In the genomic region with DNA sequence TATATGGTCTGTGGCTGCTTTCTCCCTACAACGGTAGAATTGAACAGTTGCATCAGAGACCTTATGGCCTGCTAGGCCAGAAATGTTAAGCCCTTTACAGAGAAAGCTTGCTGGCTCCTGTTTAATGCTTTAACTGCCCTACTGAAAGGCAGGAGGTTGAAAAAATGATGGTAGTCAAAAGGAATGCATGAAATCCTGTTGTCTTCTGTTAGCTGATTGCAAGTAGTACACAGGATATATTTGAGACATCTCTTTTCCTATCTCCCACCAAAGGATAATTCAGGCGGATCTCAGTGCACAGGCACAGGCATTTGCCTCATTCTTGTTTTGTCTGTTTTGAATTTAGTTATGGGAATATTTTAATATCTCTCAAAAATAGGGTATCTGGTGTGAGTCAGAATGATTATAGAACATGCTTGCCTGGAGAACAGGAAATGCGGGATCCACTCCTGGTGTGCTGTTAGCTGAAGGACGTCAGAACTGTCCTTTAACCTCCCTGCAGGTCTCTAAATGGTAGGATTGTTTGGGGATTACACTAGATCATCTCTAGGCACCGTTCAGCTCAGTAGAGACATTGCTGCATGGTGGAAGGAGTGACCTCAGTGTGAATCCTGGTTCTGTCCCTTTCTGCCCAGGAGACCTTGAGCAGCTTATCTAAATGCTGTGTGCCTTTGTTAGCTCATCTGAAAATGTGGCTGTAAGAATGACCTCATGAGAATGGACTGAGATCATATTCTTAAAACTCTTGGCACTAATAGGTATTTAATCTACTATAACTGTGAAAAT, we compare ENCODE assay signal across 1 cellular context.
TF ChIP-seq lines count a peak whose summit lies in the region.

No MANE protein-coding gene starts in this region.

TF ChIP-seq in K562, 482 proteins besides CTCF, POLR2A, EP300 and RAD21 (continued from another document):
- 0 out of 2 replicates have a peak, but pooled peaks have one; percentile 18 for TF ChIP-seq TEAD4 (IDR thresholded peaks at IDR 0.05; ENCODE audit: low read length)
- no peak for TF ChIP-seq TEAD4 (CRISPR knock-in tag; IDR thresholded peaks at IDR 0.05; ENCODE audit: borderline replicate concordance)
- no peak for TF ChIP-seq BRF1 (IDR thresholded peaks at IDR 0.05; ENCODE audit: borderline replicate concordance, extremely low read depth, insufficient read length)
- no peak for TF ChIP-seq ZNF79 (CRISPR knock-in tag; IDR thresholded peaks at IDR 0.05; ENCODE audit: low read depth)
- 0 out of 4 replicates have a peak, but pooled peaks of 1 of the 2 experiments have one; percentile 5 for TF ChIP-seq RCOR1 (IDR thresholded peaks at IDR 0.05; ENCODE audit: borderline replicate concordance in 1 of 2, low read depth in 2 of 2, low read length in 2 of 2)
- no peak for TF ChIP-seq SLC30A9 (CRISPR knock-in tag; IDR thresholded peaks at IDR 0.05)
- TF ChIP-seq ZNF121 (CRISPR knock-in tag; conservative IDR thresholded peaks at IDR 0.05): no peak
- TF ChIP-seq, protein P1, sequence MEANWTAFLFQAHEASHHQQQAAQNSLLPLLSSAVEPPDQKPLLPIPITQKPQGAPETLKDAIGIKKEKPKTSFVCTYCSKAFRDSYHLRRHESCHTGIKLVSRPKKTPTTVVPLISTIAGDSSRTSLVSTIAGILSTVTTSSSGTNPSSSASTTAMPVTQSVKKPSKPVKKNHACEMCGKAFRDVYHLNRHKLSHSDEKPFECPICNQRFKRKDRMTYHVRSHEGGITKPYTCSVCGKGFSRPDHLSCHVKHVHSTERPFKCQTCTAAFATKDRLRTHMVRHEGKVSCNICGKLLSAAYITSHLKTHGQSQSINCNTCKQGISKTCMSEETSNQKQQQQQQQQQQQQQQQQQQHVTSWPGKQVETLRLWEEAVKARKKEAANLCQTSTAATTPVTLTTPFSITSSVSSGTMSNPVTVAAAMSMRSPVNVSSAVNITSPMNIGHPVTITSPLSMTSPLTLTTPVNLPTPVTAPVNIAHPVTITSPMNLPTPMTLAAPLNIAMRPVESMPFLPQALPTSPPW (CRISPR knock-in tag; IDR thresholded peaks at IDR 0.05): 0 out of 2 replicates have a peak, but pooled peaks have one; percentile 14
- TF ChIP-seq COPS2 (conservative IDR thresholded peaks at IDR 0.05): no peak
- TF ChIP-seq, protein P2, sequence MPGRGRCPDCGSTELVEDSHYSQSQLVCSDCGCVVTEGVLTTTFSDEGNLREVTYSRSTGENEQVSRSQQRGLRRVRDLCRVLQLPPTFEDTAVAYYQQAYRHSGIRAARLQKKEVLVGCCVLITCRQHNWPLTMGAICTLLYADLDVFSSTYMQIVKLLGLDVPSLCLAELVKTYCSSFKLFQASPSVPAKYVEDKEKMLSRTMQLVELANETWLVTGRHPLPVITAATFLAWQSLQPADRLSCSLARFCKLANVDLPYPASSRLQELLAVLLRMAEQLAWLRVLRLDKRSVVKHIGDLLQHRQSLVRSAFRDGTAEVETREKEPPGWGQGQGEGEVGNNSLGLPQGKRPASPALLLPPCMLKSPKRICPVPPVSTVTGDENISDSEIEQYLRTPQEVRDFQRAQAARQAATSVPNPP (IDR thresholded peaks at IDR 0.05; ENCODE audit: borderline replicate concordance, insufficient read depth, insufficient read length): no peak
- no peak for TF ChIP-seq CEBPG (CRISPR knock-in tag; IDR thresholded peaks at IDR 0.05)
- 0 out of 4 replicates have a peak, but pooled peaks of 1 of the 2 experiments have one; percentile 42 for TF ChIP-seq CEBPG (tag; conservative IDR thresholded peaks at IDR 0.05 in 1 of 2, IDR thresholded peaks at IDR 0.05 in 1 of 2)
- no peak for TF ChIP-seq ATF1 (CRISPR knock-in tag; IDR thresholded peaks at IDR 0.05)
- TF ChIP-seq ATF1 (tag; IDR thresholded peaks at IDR 0.05): 0 out of 2 replicates have a peak, but pooled peaks have one; percentile 10
- TF ChIP-seq, protein P3, sequence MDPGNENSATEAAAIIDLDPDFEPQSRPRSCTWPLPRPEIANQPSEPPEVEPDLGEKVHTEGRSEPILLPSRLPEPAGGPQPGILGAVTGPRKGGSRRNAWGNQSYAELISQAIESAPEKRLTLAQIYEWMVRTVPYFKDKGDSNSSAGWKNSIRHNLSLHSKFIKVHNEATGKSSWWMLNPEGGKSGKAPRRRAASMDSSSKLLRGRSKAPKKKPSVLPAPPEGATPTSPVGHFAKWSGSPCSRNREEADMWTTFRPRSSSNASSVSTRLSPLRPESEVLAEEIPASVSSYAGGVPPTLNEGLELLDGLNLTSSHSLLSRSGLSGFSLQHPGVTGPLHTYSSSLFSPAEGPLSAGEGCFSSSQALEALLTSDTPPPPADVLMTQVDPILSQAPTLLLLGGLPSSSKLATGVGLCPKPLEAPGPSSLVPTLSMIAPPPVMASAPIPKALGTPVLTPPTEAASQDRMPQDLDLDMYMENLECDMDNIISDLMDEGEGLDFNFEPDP (CRISPR knock-in tag; IDR thresholded peaks at IDR 0.05): no peak
- no peak for TF ChIP-seq ARID1B (IDR thresholded peaks at IDR 0.05)
- TF ChIP-seq BMI1 (IDR thresholded peaks at IDR 0.05; ENCODE audit: low read length): no peak
- TF ChIP-seq C11orf30 (IDR thresholded peaks at IDR 0.05; ENCODE audit: low read depth): no peak
- TF ChIP-seq HCFC1 (IDR thresholded peaks at IDR 0.05; ENCODE audit: low read depth, low read length): no peak
- TF ChIP-seq, protein P4, sequence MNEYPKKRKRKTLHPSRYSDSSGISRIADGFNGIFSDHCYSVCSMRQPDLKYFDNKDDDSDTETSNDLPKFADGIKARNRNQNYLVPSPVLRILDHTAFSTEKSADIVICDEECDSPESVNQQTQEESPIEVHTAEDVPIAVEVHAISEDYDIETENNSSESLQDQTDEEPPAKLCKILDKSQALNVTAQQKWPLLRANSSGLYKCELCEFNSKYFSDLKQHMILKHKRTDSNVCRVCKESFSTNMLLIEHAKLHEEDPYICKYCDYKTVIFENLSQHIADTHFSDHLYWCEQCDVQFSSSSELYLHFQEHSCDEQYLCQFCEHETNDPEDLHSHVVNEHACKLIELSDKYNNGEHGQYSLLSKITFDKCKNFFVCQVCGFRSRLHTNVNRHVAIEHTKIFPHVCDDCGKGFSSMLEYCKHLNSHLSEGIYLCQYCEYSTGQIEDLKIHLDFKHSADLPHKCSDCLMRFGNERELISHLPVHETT (CRISPR knock-in tag; conservative IDR thresholded peaks at IDR 0.05 in 1 of 2, IDR thresholded peaks at IDR 0.05 in 1 of 2): 0 out of 4 replicates have a peak, but pooled peaks of 1 of the 2 experiments have one; percentile 28
- TF ChIP-seq NR3C1 (CRISPR knock-in tag; IDR thresholded peaks at IDR 0.05): no peak
- TF ChIP-seq SMAD4 (CRISPR knock-in tag; conservative IDR thresholded peaks at IDR 0.05): peak; percentile 91
- no peak for TF ChIP-seq SETDB1 (IDR thresholded peaks at IDR 0.05; ENCODE audit: low read length)
- no peak for TF ChIP-seq SMARCA5 (IDR thresholded peaks at IDR 0.05)
- TF ChIP-seq HDGF (IDR thresholded peaks at IDR 0.05): no peak
TF ChIP-seq in K562: peak in this region for 9.
